In genomic region chr10:71127773-71128172, GRCh38 we compare ENCODE assay signal across 26 cellular contexts.
DNase-seq lines count a peak whose midpoint lies in the region; ATAC-seq lines count a peak whose summit lies in the region.
"Had no signal": no experiment of that assay in that cellular context is flagged by ENCODE, and none has a peak within 500 bp of the region (broad histone marks: within the 10 kb centered on the region; RNA-seq: fewer than 3 reads in every experiment).

No MANE protein-coding gene starts in this region.

- H3K4me3 Mint-ChIP-seq in activated CD8-positive, alpha-beta memory T cell treated with anti-CD3 and anti-CD28 coated beads, Interleukin-2, amount 10 ng/mL, durations not matched to agents 7 days and 5 days, result no peak overlapping the region
- H3K4me3 Mint-ChIP-seq: CD4-positive, alpha-beta memory T cell; H9; HFFc6 had no signal

- peaks cover 40% of the 10 kb centered on the region for H3K27me3 Mint-ChIP-seq in activated CD8-positive, alpha-beta memory T cell treated with anti-CD3 and anti-CD28 coated beads, Interleukin-2, amount 10 ng/mL, durations not matched to agents 7 days and 5 days

- H3K9me3 Mint-ChIP-seq in activated CD8-positive, alpha-beta memory T cell treated with anti-CD3 and anti-CD28 coated beads, Interleukin-2, amount 10 ng/mL, durations not matched to agents 7 days and 5 days (ENCODE audit: low read depth), result no peaks in the 10 kb centered on the region
- H3K9me3 Mint-ChIP-seq: H9, HFFc6 had no signal

- H3K27ac Mint-ChIP-seq in activated CD8-positive, alpha-beta memory T cell treated with anti-CD3 and anti-CD28 coated beads, Interleukin-2, amount 10 ng/mL, durations not matched to agents 7 days and 5 days, result no peak overlapping the region
- H3K27ac Mint-ChIP-seq: CD4-positive, alpha-beta memory T cell; H9; HFFc6 had no signal

- peak; percentile 24 for DNase-seq in activated CD8-positive, alpha-beta memory T cell treated with anti-CD3 and anti-CD28 coated beads for 24 hours
- DNase-seq in activated CD8-positive, alpha-beta memory T cell treated with anti-CD3 and anti-CD28 coated beads, Interleukin-2, amount 10 ng/mL, durations not matched to agents 7 days and 5 days, result no peak
- DNase-seq in NCI-H69 (lab: John Stamatoyannopoulos, UW), result peak; percentile 16
- peak; percentile 21 for DNase-seq in left lobe of liver (ENCODE audit: low spot score)
- no peak for DNase-seq in D341Med (ENCODE audit: low spot score)
- DNase-seq in GOT3 (lab: John Stamatoyannopoulos, UW), result no peak
- DNase-seq: 8988T; Caco-2; CD4-positive, alpha-beta memory T cell; DMS 273 treated with DMSO at 0.1 percent for 48 hours; DMS79 treated with DMSO at 0.1 percent for 48 hours; GF-D8; H9; HFFc6; Karpas-422; NCI-H1092 treated with DMSO at 0.1 percent for 48 hours; NCI-H1436; NCI-H187; NCI-H2081 treated with DMSO at 0.1 percent for 48 hours; NCI-H2171; NCI-H345; NCI-H510A treated with DMSO at 0.1 percent for 48 hours; NCI-H748 treated with DMSO at 0.1 percent for 48 hours; SIG-M5 had no signal

- CTCF ChIA-PET in activated CD8-positive, alpha-beta memory T cell treated with anti-CD3 and anti-CD28 coated beads, Interleukin-2, amount 10 ng/mL, durations not matched to agents 7 days and 5 days (lab: Charles Lee), result no interaction called here

- peaks cover 6% of the 10 kb centered on the region for H3K4me1 Mint-ChIP-seq in activated CD8-positive, alpha-beta memory T cell treated with anti-CD3 and anti-CD28 coated beads, Interleukin-2, amount 10 ng/mL, durations not matched to agents 7 days and 5 days

- no peak for ATAC-seq in activated CD8-positive, alpha-beta memory T cell treated with anti-CD3 and anti-CD28 coated beads, Interleukin-2, amount 10 ng/mL, durations not matched to agents 7 days and 5 days
- ATAC-seq in left lobe of liver, result no peak
- ATAC-seq in GM18861 (IDR thresholded peaks at IDR 0.05; ENCODE audit: unreplicated experiment), result no peak
- ATAC-seq: HepG2 had no signal

- no peaks in the 10 kb centered on the region for H3K36me3 Mint-ChIP-seq in activated CD8-positive, alpha-beta memory T cell treated with anti-CD3 and anti-CD28 coated beads, Interleukin-2, amount 10 ng/mL, durations not matched to agents 7 days and 5 days
- H3K36me3 Mint-ChIP-seq: CD4-positive, alpha-beta memory T cell had no signal

Comparison
In these comparisons a context has a peak if more than half of its experiments do, and no peak if none do; other contexts are left out.
1. DNase-seq: peak in activated CD8-positive, alpha-beta memory T cell treated with anti-CD3 and anti-CD28 coated beads for 24 hours (single experiment), NCI-H69 (single experiment) and left lobe of liver (single experiment); none in activated CD8-positive, alpha-beta memory T cell treated with anti-CD3 and anti-CD28 coated beads, Interleukin-2, amount 10 ng/mL, durations not matched to agents 7 days and 5 days (single experiment), D341Med (single experiment) and GOT3 (single experiment).